Comparison of ENCODE assay signal across 10 cellular contexts in the genomic region with DNA sequence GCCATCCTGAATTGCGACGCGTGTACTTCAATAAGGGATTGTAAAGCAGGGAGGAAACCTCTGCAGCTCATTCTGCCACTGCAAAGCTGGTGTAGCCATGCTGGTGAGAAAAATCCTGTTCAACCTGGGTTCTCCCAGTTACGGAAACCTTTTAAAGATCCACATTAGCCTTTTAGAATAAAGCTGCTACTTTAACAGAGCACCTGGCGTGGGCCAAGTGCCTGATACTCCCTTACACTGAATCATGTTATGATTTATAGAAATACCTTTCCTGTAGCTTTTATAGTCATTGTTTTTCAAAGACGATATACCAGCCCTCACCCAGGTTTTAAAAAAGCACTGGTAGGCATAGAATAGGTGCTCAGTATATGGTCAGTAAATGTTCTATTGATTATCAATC.
"Had no signal": no experiment of that assay in that cellular context is flagged by ENCODE, and none has a peak within 500 bp of the region (broad histone marks: within the 10 kb centered on the region; RNA-seq: fewer than 3 reads in every experiment).

No MANE protein-coding gene starts in this region.

- H3K27ac Mint-ChIP-seq: memory B cell had no signal

- H3K27me3 Mint-ChIP-seq: memory B cell had no signal

- DNase-seq: activated gamma-delta T cell; dermis blood vessel endothelial cell; immature natural killer cell; stimulated activated CD4-positive, alpha-beta T cell treated with anti-CD3 and anti-CD28 coated beads, Interleukin-12 subunit alpha, Interleukin-12 subunit beta, amount 100 ng/mL, for 4 hours; stimulated activated CD4-positive, alpha-beta T cell treated with anti-CD3 and anti-CD28 coated beads, Interleukin-2, amount 100 ng/mL, for 24 hours; stimulated activated naive CD4-positive, alpha-beta T cell treated with Interleukin-2 at 50 U/mL for 16 hours; transverse colon; uterus; WERI-Rb-1 had no signal

- H3K4me3 Mint-ChIP-seq: immature natural killer cell, memory B cell had no signal

- H3K9me3 Mint-ChIP-seq: immature natural killer cell, memory B cell had no signal

- H3K4me1 Mint-ChIP-seq: memory B cell had no signal
